ENCODE assay signal across 9 cellular contexts in the genomic region with DNA sequence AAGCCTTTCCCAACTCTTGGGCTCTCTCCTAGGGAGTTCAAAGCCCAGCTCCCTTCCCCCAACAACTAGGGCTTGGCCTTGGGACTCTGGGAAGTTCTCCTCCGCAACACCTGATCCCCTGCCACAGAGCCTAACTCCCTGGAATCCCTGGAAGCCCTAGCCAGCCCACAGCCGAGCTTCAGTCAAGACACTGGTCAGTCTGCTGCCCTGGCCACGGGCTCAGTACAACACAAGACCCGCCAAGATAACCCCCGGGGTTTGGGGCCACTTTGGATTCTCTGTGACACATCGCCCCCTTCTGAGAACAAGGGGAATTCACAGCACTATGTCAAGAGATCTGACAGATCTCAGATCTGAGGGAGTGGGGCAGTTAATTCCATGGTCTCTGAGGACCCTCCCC. TPM values are rescaled to one million over a fixed set of nuclear protein-coding genes. Genes with fewer than 3 reads are reported as not detected.
A peak's percentile ranks its signal among the peaks of the same experiment; 100 is the strongest.
DNase-seq lines count a peak whose midpoint lies in the region; ATAC-seq, FAIRE-seq and TF ChIP-seq lines count a peak whose summit lies in the region.
"Had no signal": no experiment of that assay in that cellular context is flagged by ENCODE, and none has a peak within 500 bp of the region (broad histone marks: within the 10 kb centered on the region; RNA-seq: fewer than 3 reads in every experiment).

No MANE protein-coding gene starts in this region.

- BruUV-seq in Calu3 (replicated peaks; lab: Mats Ljungman, UMichigan) (no TSS peak), HepG2 (replicated peaks; lab: Mats Ljungman, UMichigan) (no TSS peak)

- H3K27ac ChIP-seq in HepG2 (ENCODE audit: extremely low read length, insufficient read depth, low read length) = no peak overlapping the region

- CTCF ChIA-PET in Calu3 (lab: Charles Lee) (interaction anchor here (0.8 to 3.9 kb wide), 4 partner anchors 15 to 294 kb away, joined by 3 to 11 read pairs (median 6); no protein-coding TSS in a partner anchor), HepG2 (lab: Yijun Ruan, JAX; ENCODE audit: low intra/inter-chr PET ratio, low total read pairs) (interaction anchor here (1.4 kb wide), 1 partner anchor 159 kb away, joined by 6 read pairs; no protein-coding TSS in a partner anchor)
- CTCF ChIA-PET in activated CD8-positive, alpha-beta T cell treated with anti-CD3 and anti-CD28 coated beads for 36 hours (lab: Charles Lee) = interaction anchor here (0.5 to 5.6 kb wide), 11 partner anchors 10 to 290 kb away, joined by 3 to 45 read pairs (median 3); a partner anchor contains a TSS

- H3K9me3 ChIP-seq in HepG2 (ENCODE audit: low read length) = no peaks in the 10 kb centered on the region

- no peak overlapping the region for H3K27ac Mint-ChIP-seq in Calu3 (ENCODE audit: unreplicated experiment)
- H3K27ac Mint-ChIP-seq in activated CD8-positive, alpha-beta T cell treated with anti-CD3 and anti-CD28 coated beads for 36 hours = no peak overlapping the region

- H3K36me3 ChIP-seq in HepG2 (replicated peaks in 1 of 2; ENCODE audit: control insufficient read depth in 1 of 2, insufficient read depth in 2 of 2, low read length in 2 of 2) = no peaks in the 10 kb centered on the region

- FAIRE-seq in HTR-8/SVneo (lab: Jason Lieb, UNC) (no peak), HepG2 (lab: Jason Lieb, UNC) (no peak)

- 15% methylated on average over 6 of the region's 6 CpGs for whole genome bisulfite sequencing in HepG2 (ENCODE audit: low lambda C conversion rate)

- TF ChIP-seq CTCF in Calu3 (IDR thresholded peaks at IDR 0.05; ENCODE audit: unreplicated experiment) (peak; percentile 43), HepG2 (CRISPR knock-in tag; IDR thresholded peaks at IDR 0.05) (peak; percentile 74)
- TF ChIP-seq CTCF in activated CD8-positive, alpha-beta T cell treated with anti-CD3 and anti-CD28 coated beads for 36 hours (IDR thresholded peaks at IDR 0.05) = peak; percentile 49

- DNase-seq in Calu3 = no peak
- DNase-seq in HTR-8/SVneo (ENCODE audit: insufficient read length, low spot score) = peak; percentile 35
- DNase-seq in activated CD8-positive, alpha-beta T cell treated with anti-CD3 and anti-CD28 coated beads for 36 hours = peak; percentile 11
- DNase-seq in HepG2 (ENCODE audit: low spot score) = peak; percentile 30
- no peak for DNase-seq in GM19240 (ENCODE audit: insufficient read length, low spot score)
- no peak for DNase-seq in activated gamma-delta T cell (lab: John Stamatoyannopoulos, UW)

- peaks cover 88% of the 10 kb centered on the region for H3K27me3 Mint-ChIP-seq in Calu3 (ENCODE audit: unreplicated experiment)
- peaks cover 20% of the 10 kb centered on the region for H3K27me3 Mint-ChIP-seq in activated CD8-positive, alpha-beta T cell treated with anti-CD3 and anti-CD28 coated beads for 36 hours

- no peaks in the 10 kb centered on the region for H3K4me1 Mint-ChIP-seq in Calu3 (ENCODE audit: low read depth, unreplicated experiment)
- no peaks in the 10 kb centered on the region for H3K4me1 Mint-ChIP-seq in activated CD8-positive, alpha-beta T cell treated with anti-CD3 and anti-CD28 coated beads for 36 hours (ENCODE audit: low read depth)

- H3K79me2 ChIP-seq in HepG2 (ENCODE audit: insufficient read depth, low read length) = no peaks in the 10 kb centered on the region

- H3K4me1 ChIP-seq in HepG2 (ENCODE audit: insufficient read depth, low read length) = no peaks in the 10 kb centered on the region

- no peak overlapping the region for H2AFZ ChIP-seq in HepG2 (ENCODE audit: low read length)

- H3K9me3 Mint-ChIP-seq in Calu3 (ENCODE audit: low read depth, unreplicated experiment) = no peaks in the 10 kb centered on the region
- no peaks in the 10 kb centered on the region for H3K9me3 Mint-ChIP-seq in activated CD8-positive, alpha-beta T cell treated with anti-CD3 and anti-CD28 coated beads for 36 hours

- in situ Hi-C loops in HepG2 (cut with HindIII; ENCODE audit: extremely low pct_ligation_motif_present, low pct_unique_long_range_greater_than_20kb) = no loop called here

- no peak for TF ChIP-seq POLR2A in HepG2 (IDR thresholded peaks at IDR 0.05; ENCODE audit: insufficient read depth in 1 of 2, low read depth in 2 of 2, low read length in 2 of 2)

- peaks cover 8 to 49% of the 10 kb centered on the region in 2 experiments; a peak in 4 of 5 replicates for H3K27me3 ChIP-seq in HepG2 (ENCODE audit: control insufficient read depth in 1 of 2, insufficient read depth in 2 of 2, low read length in 2 of 2)

- intact Hi-C loops in Calu3 (cut with micrococcal nuclease; ENCODE audit: unreplicated experiment) = no loop called here
- intact Hi-C loops in activated CD8-positive, alpha-beta T cell treated with anti-CD3 and anti-CD28 coated beads for 36 hours (cut with micrococcal nuclease) = loop anchor here (5.0 kb wide), 1 partner anchor 202 kb away; no protein-coding TSS in a partner anchor
- intact Hi-C loops in HepG2 (cut with micrococcal nuclease; ENCODE audit: unreplicated experiment) = loop anchor here (1.0 kb wide), 1 partner anchor 96 kb away; no protein-coding TSS in a partner anchor

- H3K4me2 ChIP-seq in HepG2 (ENCODE audit: low read depth, low read length) = no peak overlapping the region

- no peak overlapping the region for H3K9ac ChIP-seq in HepG2 (ENCODE audit: insufficient read depth, low read depth, low read length)

- no peak overlapping the region for H3K4me3 Mint-ChIP-seq in Calu3 (ENCODE audit: low read depth, unreplicated experiment)
- no peak overlapping the region for H3K4me3 Mint-ChIP-seq in activated CD8-positive, alpha-beta T cell treated with anti-CD3 and anti-CD28 coated beads for 36 hours

- H3K4me3 ChIP-seq in HepG2 (replicated peaks in 1 of 3; ENCODE audit: insufficient read depth in 1 of 3, low read depth in 2 of 3, low read length in 3 of 3) = no peak overlapping the region

- H3K36me3 Mint-ChIP-seq in Calu3 (ENCODE audit: insufficient read depth, unreplicated experiment) = no peaks in the 10 kb centered on the region
- H3K36me3 Mint-ChIP-seq in activated CD8-positive, alpha-beta T cell treated with anti-CD3 and anti-CD28 coated beads for 36 hours (ENCODE audit: low read depth) = no peaks in the 10 kb centered on the region

- no peaks in the 10 kb centered on the region for H4K20me1 ChIP-seq in HepG2 (ENCODE audit: insufficient read depth, low read length)

- POLR2A ChIA-PET in activated CD8-positive, alpha-beta T cell treated with anti-CD3 and anti-CD28 coated beads for 36 hours (lab: Charles Lee) = no interaction called here
- POLR2A ChIA-PET in HepG2 (lab: Yijun Ruan, JAX) = no interaction called here

- TF ChIP-seq EP300 in HepG2 (IDR thresholded peaks at IDR 0.05; ENCODE audit: low read depth in 2 of 2, low read length in 2 of 2) = no peak
- no peak for TF ChIP-seq EP300 in HepG2 (CRISPR knock-in tag; IDR thresholded peaks at IDR 0.05; ENCODE audit: borderline replicate concordance)

- peak; percentile 67 for TF ChIP-seq RAD21 in HepG2 (CRISPR knock-in tag; IDR thresholded peaks at IDR 0.05)

- ATAC-seq in activated CD8-positive, alpha-beta T cell treated with anti-CD3 and anti-CD28 coated beads for 36 hours = no peak
- ATAC-seq in HepG2 = no peak
- ATAC-seq in HG02840 (IDR thresholded peaks at IDR 0.05; ENCODE audit: low FRiP score, unreplicated experiment) = no peak
- no peak for ATAC-seq in GM18519 (IDR thresholded peaks at IDR 0.05; ENCODE audit: low FRiP score, unreplicated experiment)

TF ChIP-seq in HepG2, 621 proteins besides CTCF, POLR2A, EP300 and RAD21:
- TF ChIP-seq SMC3 (IDR thresholded peaks at IDR 0.05; ENCODE audit: low read length) (peak; percentile 47), PCBP1 (IDR thresholded peaks at IDR 0.05; ENCODE audit: borderline replicate concordance, low read depth, low read length) (no peak), STAG1 (CRISPR knock-in tag; IDR thresholded peaks at IDR 0.05) (peak; percentile 80), MIER3 (CRISPR knock-in tag; IDR thresholded peaks at IDR 0.05; ENCODE audit: borderline replicate concordance) (no peak), REPIN1 (CRISPR knock-in tag; IDR thresholded peaks at IDR 0.05; ENCODE audit: borderline replicate concordance, low read depth) (no peak)

RNA-seq across cellular contexts. Expression of a gene that starts 58.3 kb away (rescaled TPM):
- not detected in 2 replicates for total RNA-seq in Calu3 (2022)
- not detected for total RNA-seq in activated CD8-positive, alpha-beta T cell treated with anti-CD3 and anti-CD28 coated beads for 36 hours
- not detected in 2 replicates for total RNA-seq in HepG2 (2016; rRNA removed; fragmentation: Illumina TruSeq; extraction: Trizol)
- not detected in 2 replicates for total RNA-seq in HepG2 (2016; cell fraction: cytosol; rRNA removed; fragmentation: Illumina TruSeq; extraction: Trizol; ENCODE audit: low read depth)
- total RNA-seq in HepG2 (2016; cell fraction: insoluble cytoplasmic fraction; rRNA removed; fragmentation: Illumina TruSeq; extraction: Trizol) = not detected in 2 replicates
- total RNA-seq in HepG2 (2016; cell fraction: membrane; rRNA removed; fragmentation: Illumina TruSeq; extraction: Trizol) = not detected in 2 replicates
- total RNA-seq in HepG2 (2016; cell fraction: nucleus; rRNA removed; fragmentation: Illumina TruSeq; extraction: Trizol) = not detected in 2 replicates
- not detected in 2 replicates for polyA plus RNA-seq in HepG2 (2011; rRNA removed)
- not detected in 2 replicates for polyA plus RNA-seq in HepG2 (2011; cell fraction: cytosol; rRNA removed)
- not detected in 2 replicates for polyA plus RNA-seq in HepG2 (2011; cell fraction: nucleus; rRNA removed)
- not detected in 2 replicates for polyA plus RNA-seq in HepG2 (2012)
- not detected in 2 replicates for polyA plus RNA-seq in HepG2 (2016; cell fraction: cytosol; fragmentation: Illumina TruSeq; extraction: Trizol; ENCODE audit: low read depth)
- polyA plus RNA-seq in HepG2 (2016; cell fraction: insoluble cytoplasmic fraction; fragmentation: Illumina TruSeq; extraction: Trizol; ENCODE audit: low read depth) = not detected in 2 replicates
- not detected in 2 replicates for polyA plus RNA-seq in HepG2 (2016; cell fraction: membrane; fragmentation: Illumina TruSeq; extraction: Trizol; ENCODE audit: low read depth)
- not detected in 2 replicates for polyA plus RNA-seq in HepG2 (2016; cell fraction: nucleus; fragmentation: Illumina TruSeq; extraction: Trizol; ENCODE audit: insufficient read depth, low read depth)
- not detected in 2 replicates for polyA minus RNA-seq in HepG2 (2011; rRNA and poly(A)+ RNA removed; ENCODE audit: low replicate concordance)
- polyA minus RNA-seq in HepG2 (2011; cell fraction: cytosol; rRNA and poly(A)+ RNA removed) = not detected in 2 replicates
- polyA minus RNA-seq in HepG2 (2011; cell fraction: nucleus; rRNA and poly(A)+ RNA removed) = not detected in 2 replicates
- polyA plus RNA-seq: thymus had no signal

Comparison
In these comparisons a context has a peak if more than half of its experiments do, and no peak if none do; other contexts are left out.
1. DNase-seq: peak in HTR-8/SVneo (single experiment), activated CD8-positive, alpha-beta T cell treated with anti-CD3 and anti-CD28 coated beads for 36 hours (single experiment) and HepG2 (single experiment); none in Calu3 (single experiment), GM19240 (single experiment) and activated gamma-delta T cell (single experiment).
2. Peak in every context shown above with its lines, with median percentiles within 50 percentile points of each other: CTCF ChIP-seq.